In genomic region chr1:190452272-190452848, GRCh38 we compare ENCODE assay signal across 1 cellular context.
A peak's percentile ranks its signal among the peaks of the same experiment; 100 is the strongest.
TF ChIP-seq lines count a peak whose summit lies in the region.

No MANE protein-coding gene starts in this region.

TF ChIP-seq in HepG2, 621 proteins besides CTCF, POLR2A, EP300 and RAD21 (continued from another document):
- TF ChIP-seq ZGPAT (CRISPR knock-in tag; IDR thresholded peaks at IDR 0.05) (0 out of 2 replicates have a peak, but pooled peaks have one; percentile 27), NR0B2 (CRISPR knock-in tag; IDR thresholded peaks at IDR 0.05) (no peak), FOXP4 (CRISPR knock-in tag; IDR thresholded peaks at IDR 0.05) (peak; percentile 52; the same call in 1 of the 2 replicates), ZFP82 (CRISPR knock-in tag; IDR thresholded peaks at IDR 0.05; ENCODE audit: borderline replicate concordance) (no peak), TBX2 (CRISPR knock-in tag; IDR thresholded peaks at IDR 0.05; ENCODE audit: borderline replicate concordance) (peak; percentile 37; the same call in 1 of the 2 replicates), ETV5 (CRISPR knock-in tag; IDR thresholded peaks at IDR 0.05; ENCODE audit: borderline replicate concordance) (peak; percentile 13; the same call in 1 of the 2 replicates), ISL2 (CRISPR knock-in tag; IDR thresholded peaks at IDR 0.05) (peak; percentile 67), ARID5B (CRISPR knock-in tag; IDR thresholded peaks at IDR 0.05) (peak; percentile 50; the same call in 1 of the 2 replicates)
